In the genomic region with DNA sequence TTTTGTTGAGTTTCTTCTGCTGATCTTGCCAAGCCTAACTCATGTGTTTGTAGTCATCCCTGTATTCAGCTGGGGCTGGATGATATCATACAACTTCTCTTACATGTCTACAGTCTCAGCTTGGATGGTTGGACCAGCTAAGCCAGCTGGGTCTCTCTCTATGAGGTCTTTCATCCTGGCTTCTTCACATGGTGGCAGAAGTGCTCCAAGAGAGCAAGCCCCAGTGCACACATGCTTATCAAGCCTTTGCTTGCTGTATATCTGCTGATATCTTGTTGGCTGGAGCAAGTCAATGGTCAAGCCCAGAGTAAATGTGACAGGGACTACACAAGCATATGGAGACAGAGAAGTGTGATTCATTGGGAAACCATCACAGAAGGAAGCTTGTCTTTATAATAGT, we compare ENCODE assay signal across 25 cellular contexts. TPM values are rescaled to one million over a fixed set of nuclear protein-coding genes. Genes with fewer than 3 reads are reported as not detected.
"Had no signal": no experiment of that assay in that cellular context is flagged by ENCODE, and none has a peak within 500 bp of the region (broad histone marks: within the 10 kb centered on the region; RNA-seq: fewer than 3 reads in every experiment).

No MANE protein-coding gene starts in this region.

- H3K9me3 ChIP-seq: body of pancreas, heart left ventricle, pancreas, thoracic aorta, upper lobe of right lung had no signal

- H3K4me3 ChIP-seq: body of pancreas, cardiac muscle cell, heart left ventricle, pancreas, skin epidermis, thoracic aorta, upper lobe of right lung had no signal

- H3K27ac ChIP-seq: body of pancreas, cardiac muscle cell, epithelial cell of prostate, heart left ventricle, pancreas, skin epidermis, thoracic aorta, upper lobe of right lung, VCaP had no signal

- ATAC-seq: activated CD4-positive, CD25-positive, alpha-beta regulatory T cell treated with anti-CD3 and anti-CD28 coated beads, Interleukin-2, amount 50 U/mL, for 24 hours; body of pancreas; heart left ventricle; left ventricle myocardium superior; natural killer cell; right cardiac atrium; stimulated activated naive B cell treated with anti-CD40 and anti-IgM and Interleukin-4, amounts not matched to agents 10 μg/mL and 1 μg/mL and 100 μg/mL, for 72 hours; upper lobe of right lung had no signal

- H3K36me3 ChIP-seq: cardiac muscle cell, heart left ventricle, pancreas, thoracic aorta, upper lobe of right lung had no signal

- H3K27me3 ChIP-seq: body of pancreas, cardiac muscle cell, heart left ventricle, pancreas, upper lobe of right lung had no signal

- DNase-seq: activated CD4-positive, alpha-beta memory T cell treated with anti-CD3 and anti-CD28 coated beads, Interleukin-2, amount 10 ng/mL, durations not matched to agents 7 days and 5 days; activated CD4-positive, alpha-beta T cell treated with anti-CD3 and anti-CD28 coated beads, Interleukin-2, amount 10 ng/mL, durations not matched to agents 24 days and 14 days; activated effector memory CD4-positive, alpha-beta T cell treated with Interleukin-2 at 50 U/mL for 16 hours; activated T-cell treated with anti-CD3 and anti-CD28 coated beads, Interleukin-2, amount 50 U/mL, for 72 hours; anterior cingulate cortex; body of pancreas; cortex of kidney; heart left ventricle; left ventricle myocardium superior; mammary epithelial cell; midbrain; natural killer cell; pancreas; right cardiac atrium; stimulated activated CD4-positive, alpha-beta T cell treated with anti-CD3 and anti-CD28 coated beads, Interleukin-2, amount 100 ng/mL, for 24 hours; stimulated activated naive B cell treated with anti-CD40 and anti-IgM and Interleukin-4, amounts not matched to agents 10 μg/mL and 1 μg/mL and 100 μg/mL, for 72 hours; upper lobe of right lung had no signal

- H3K4me1 ChIP-seq: body of pancreas, heart left ventricle, pancreas, upper lobe of right lung had no signal

- FAIRE-seq: islet of Langerhans, pancreas had no signal

RNA-seq across cellular contexts. Expression of a gene that starts 29.2 kb away (rescaled TPM):
- total RNA-seq: activated CD4-positive, alpha-beta T cell treated with anti-CD3 and anti-CD28 coated beads, Interleukin-2, amount 10 ng/mL, durations not matched to agents 24 days and 14 days; T-helper 2 cell treated with Interferon-gamma antibody and Interleukin-4, amounts not matched to agents 100 ng/mL and 5 ng/mL, for 36 hours had no signal
- polyA plus RNA-seq: mammary epithelial cell had no signal
